Comparison of ENCODE assay signal across 8 cellular contexts in the genomic region with DNA sequence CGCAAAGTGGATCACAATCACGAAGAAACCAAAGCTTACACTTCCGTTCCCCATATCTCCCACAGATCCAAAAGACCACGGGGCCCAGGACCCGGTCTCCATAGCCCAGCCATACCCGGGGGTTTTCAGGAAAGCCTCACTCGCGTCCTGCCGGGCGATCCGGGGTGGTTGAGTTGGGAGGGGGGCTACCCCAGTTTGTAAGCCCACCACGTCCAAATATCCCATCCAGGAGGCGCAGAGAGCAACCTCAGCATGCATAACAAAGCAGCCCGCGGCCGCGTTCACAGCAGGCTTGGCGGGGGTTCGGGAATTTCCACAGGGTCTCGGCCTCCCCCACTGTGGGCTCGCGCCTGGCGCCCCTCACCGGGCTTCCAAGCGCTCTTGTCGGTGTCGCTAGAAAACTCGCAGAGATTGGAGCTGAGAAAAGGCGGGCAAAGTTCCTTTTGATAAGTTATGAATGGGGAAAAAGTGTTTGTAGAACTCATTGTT. TPM values are rescaled to one million over a fixed set of nuclear protein-coding genes. Genes with fewer than 3 reads are reported as not detected.
DNase-seq lines count a peak whose midpoint lies in the region; ATAC-seq and TF ChIP-seq lines count a peak whose summit lies in the region.

No MANE protein-coding gene starts in this region.

- ATAC-seq in GM18861 (IDR thresholded peaks at IDR 0.05; ENCODE audit: unreplicated experiment): peak; percentile 17
- ATAC-seq in HG02870 (IDR thresholded peaks at IDR 0.05; ENCODE audit: unreplicated experiment): peak; percentile 11
- peak; percentile 38 for ATAC-seq in activated CD8-positive, alpha-beta T cell treated with anti-CD3 and anti-CD28 coated beads, Interleukin-2, amount 10 ng/mL, durations not matched to agents 7 days and 5 days

- TF ChIP-seq POLR2A in testis (IDR thresholded peaks at IDR 0.05): no peak

- no peaks in the 10 kb centered on the region for H3K27me3 ChIP-seq in testis

- 1% methylated on average over 29 of the region's 29 CpGs for WGBS in testis, 2 donors

- H3K27ac Mint-ChIP-seq in activated CD8-positive, alpha-beta T cell treated with anti-CD3 and anti-CD28 coated beads, Interleukin-2, amount 10 ng/mL, durations not matched to agents 7 days and 5 days: peak overlapping the region; percentile 87

- H3K4me3 Mint-ChIP-seq in activated CD8-positive, alpha-beta T cell treated with anti-CD3 and anti-CD28 coated beads, Interleukin-2, amount 10 ng/mL, durations not matched to agents 7 days and 5 days: peak overlapping the region; percentile 94

- H3K36me3 Mint-ChIP-seq in activated CD8-positive, alpha-beta T cell treated with anti-CD3 and anti-CD28 coated beads, Interleukin-2, amount 10 ng/mL, durations not matched to agents 7 days and 5 days (ENCODE audit: low read depth): peaks cover 30% of the 10 kb centered on the region

- no peak overlapping the region for H3K27ac ChIP-seq in testis

- H3K9me3 ChIP-seq in iPS-18c (ENCODE audit: control insufficient read depth, insufficient read depth, low read length) (no peaks in the 10 kb centered on the region), testis (no peaks in the 10 kb centered on the region)

- H3K4me3 ChIP-seq in iPS-18c (ENCODE audit: insufficient read depth, low read depth, low read length) (peak overlapping the region; percentile 91), testis (peak overlapping the region; percentile 44 to 60)

- CTCF ChIA-PET in activated CD8-positive, alpha-beta T cell treated with anti-CD3 and anti-CD28 coated beads, Interleukin-2, amount 10 ng/mL, durations not matched to agents 7 days and 5 days (lab: Charles Lee): interaction anchor here (1.2 to 3.6 kb wide), 2 partner anchors 9 to 22 kb away, joined by 4 to 27 read pairs; partner anchors contain the start of genes SDF2L1 and YDJC

- no peak for TF ChIP-seq CTCF in testis (IDR thresholded peaks at IDR 0.05)

- H3K9me3 Mint-ChIP-seq in activated CD8-positive, alpha-beta T cell treated with anti-CD3 and anti-CD28 coated beads, Interleukin-2, amount 10 ng/mL, durations not matched to agents 7 days and 5 days (ENCODE audit: insufficient read depth): no peaks in the 10 kb centered on the region

- DNase-seq in activated CD8-positive, alpha-beta T cell treated with anti-CD3 and anti-CD28 coated beads, Interleukin-2, amount 10 ng/mL, durations not matched to agents 7 days and 5 days: no peak
- DNase-seq in testis: no peak
- no peak for DNase-seq in NCI-H2029 treated with DMSO at 0.1 percent for 48 hours (lab: John Stamatoyannopoulos, UW)
- no peak for DNase-seq in HUDEP-2 (lab: John Stamatoyannopoulos, UW; ENCODE audit: unreplicated experiment in 76 of 76)
- DNase-seq in amygdala (lab: John Stamatoyannopoulos, UW): no peak

- peaks cover 13% of the 10 kb centered on the region for H3K4me1 ChIP-seq in testis

- POLR2A ChIA-PET in activated CD8-positive, alpha-beta T cell treated with anti-CD3 and anti-CD28 coated beads, Interleukin-2, amount 10 ng/mL, durations not matched to agents 7 days and 5 days (lab: Charles Lee): interaction anchor here (0.6 to 4.0 kb wide), 5 partner anchors 9 to 22 kb away, joined by 3 to 23 read pairs (median 12); partner anchors contain the start of genes PPIL2, SDF2L1 and YDJC

- no peaks in the 10 kb centered on the region for H3K27me3 Mint-ChIP-seq in activated CD8-positive, alpha-beta T cell treated with anti-CD3 and anti-CD28 coated beads, Interleukin-2, amount 10 ng/mL, durations not matched to agents 7 days and 5 days (ENCODE audit: low read depth)

- H3K36me3 ChIP-seq in testis (ENCODE audit: low read depth, missing control alignments): no peaks in the 10 kb centered on the region

- intact Hi-C loops in testis (cut with DNase I; ENCODE audit: low total_unique reads): no loop called here

- H3K4me1 Mint-ChIP-seq in activated CD8-positive, alpha-beta T cell treated with anti-CD3 and anti-CD28 coated beads, Interleukin-2, amount 10 ng/mL, durations not matched to agents 7 days and 5 days (ENCODE audit: low read depth): peaks cover 38% of the 10 kb centered on the region

RNA-seq across cellular contexts. Expression of gene SDF2L1, which starts 9.5 kb away (rescaled TPM):
- 10 to 100 TPM; 85.9 to 86.4 TPM for total RNA-seq in activated CD8-positive, alpha-beta T cell treated with anti-CD3 and anti-CD28 coated beads, Interleukin-2, amount 10 ng/mL, durations not matched to agents 7 days and 5 days
- total RNA-seq in testis: 10 to 100 TPM; 33.0 to 34.3 TPM
- polyA plus RNA-seq in testis (ENCODE audit: insufficient read depth, low read depth, low replicate concordance): 23.9 TPM

RNA-seq across cellular contexts. Expression of gene PPIL2, which starts 14.2 kb away (rescaled TPM):
- 10 to 100 TPM; 66.0 to 72.1 TPM for total RNA-seq in activated CD8-positive, alpha-beta T cell treated with anti-CD3 and anti-CD28 coated beads, Interleukin-2, amount 10 ng/mL, durations not matched to agents 7 days and 5 days
- 10 to 100 TPM; 64.6 to 65.3 TPM for total RNA-seq in testis
- polyA plus RNA-seq in testis (ENCODE audit: insufficient read depth, low read depth, low replicate concordance): 35.5 TPM

RNA-seq across cellular contexts. Expression of gene CCDC116, which starts 19.0 kb away (rescaled TPM):
- total RNA-seq in activated CD8-positive, alpha-beta T cell treated with anti-CD3 and anti-CD28 coated beads, Interleukin-2, amount 10 ng/mL, durations not matched to agents 7 days and 5 days: 1 to 10 TPM in 1 of 2 experiments, under 1 TPM in 1; 0.66 to 1.6 TPM
- total RNA-seq in testis: 10 to 100 TPM; 16.0 to 28.6 TPM
- polyA plus RNA-seq in testis (ENCODE audit: insufficient read depth, low read depth, low replicate concordance): 54.0 TPM

RNA-seq across cellular contexts. Expression of gene YDJC, which starts 21.7 kb away (rescaled TPM):
- total RNA-seq in activated CD8-positive, alpha-beta T cell treated with anti-CD3 and anti-CD28 coated beads, Interleukin-2, amount 10 ng/mL, durations not matched to agents 7 days and 5 days: 10 to 100 TPM; 46.7 to 47.1 TPM
- 10 to 100 TPM; 36.5 to 37.1 TPM for total RNA-seq in testis
- polyA plus RNA-seq in testis (ENCODE audit: insufficient read depth, low read depth, low replicate concordance): 9.9 TPM

Comparison
In these comparisons a context has a peak if more than half of its experiments do, and no peak if none do; other contexts are left out.
1. RNA of gene CCDC116, which starts 19.0 kb away (total RNA-seq): 16.0 to 28.6 TPM in testis; 0.66 to 1.6 TPM in activated CD8-positive, alpha-beta T cell treated with anti-CD3 and anti-CD28 coated beads, Interleukin-2, amount 10 ng/mL, durations not matched to agents 7 days and 5 days; every median in the first group is over 4 times any median in the second.
2. Peak in every context shown above with its lines, with median percentiles within 50 percentile points of each other: ATAC-seq.